8 cellular contexts compared by ENCODE assay signal in the genomic region with DNA sequence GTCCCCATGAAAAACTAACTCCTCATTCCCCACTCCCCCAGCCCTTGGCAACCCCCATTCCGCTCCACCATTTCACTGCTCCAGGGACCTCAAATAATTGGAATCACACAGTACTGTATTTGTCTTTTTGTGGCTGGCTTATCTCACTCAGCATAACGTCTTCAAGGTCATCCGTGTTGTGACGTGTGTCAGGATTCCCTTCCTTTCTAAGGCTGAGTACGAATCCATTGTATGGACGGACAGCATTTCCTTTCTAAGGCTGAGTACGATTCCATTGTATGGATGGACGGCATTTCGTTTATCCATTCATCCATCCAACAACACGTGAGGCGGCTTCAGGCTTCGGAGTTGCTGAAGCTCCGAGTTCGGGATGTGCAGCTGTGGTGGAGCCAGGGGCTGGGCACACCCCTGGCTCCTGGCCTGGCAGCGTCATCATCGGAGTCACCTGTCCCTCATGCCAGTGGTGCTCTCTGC. TPM values are rescaled to one million over a fixed set of nuclear protein-coding genes. Genes with fewer than 3 reads are reported as not detected.
DNase-seq lines count a peak whose midpoint lies in the region; ATAC-seq and TF ChIP-seq lines count a peak whose summit lies in the region.

No MANE protein-coding gene starts in this region.

- no peak for TF ChIP-seq CTCF in Peyer's patch (IDR thresholded peaks at IDR 0.05)
- TF ChIP-seq CTCF in gastroesophageal sphincter (IDR thresholded peaks at IDR 0.05): no peak

- TF ChIP-seq EP300 in gastroesophageal sphincter (IDR thresholded peaks at IDR 0.05): no peak

- H3K4me3 ChIP-seq in Peyer's patch (peak overlapping the region; percentile 94 to 98 (median 98)), gastroesophageal sphincter (peak overlapping the region in 1 of 2 donors; percentile 90)

- 63 to 100% methylated on average over 1 to 16 of the region's 16 CpGs for WGBS in gastroesophageal sphincter (ENCODE audit: low coverage in 1 of 2), 2 donors

- no peaks in the 10 kb centered on the region for H3K27me3 Mint-ChIP-seq in activated CD4-positive, alpha-beta T cell treated with anti-CD3 and anti-CD28 coated beads, Interleukin-2, amount 10 ng/mL, durations not matched to agents 7 days and 5 days

- H3K4me1 ChIP-seq in Peyer's patch: peaks cover 0 to 19% (median 5%) of the 10 kb centered on the region in 4 donors
- H3K4me1 ChIP-seq in gastroesophageal sphincter: peaks cover 0 to 33% (median 15%) of the 10 kb centered on the region in 3 donors

- H3K36me3 Mint-ChIP-seq in activated CD4-positive, alpha-beta T cell treated with anti-CD3 and anti-CD28 coated beads, Interleukin-2, amount 10 ng/mL, durations not matched to agents 7 days and 5 days (ENCODE audit: low read depth): peaks cover 16% of the 10 kb centered on the region
- H3K36me3 Mint-ChIP-seq in stimulated activated effector memory CD8-positive, alpha-beta T cell treated with anti-CD3 and anti-CD28 coated beads, Interleukin-12 subunit alpha, Interleukin-12 subunit beta, amount 100 ng/mL, for 72 hours: peaks cover 20% of the 10 kb centered on the region

- peak overlapping the region; percentile 79 for H3K4me3 Mint-ChIP-seq in activated CD4-positive, alpha-beta T cell treated with anti-CD3 and anti-CD28 coated beads, Interleukin-2, amount 10 ng/mL, durations not matched to agents 7 days and 5 days
- H3K4me3 Mint-ChIP-seq in stimulated activated effector memory CD8-positive, alpha-beta T cell treated with anti-CD3 and anti-CD28 coated beads, Interleukin-12 subunit alpha, Interleukin-12 subunit beta, amount 100 ng/mL, for 72 hours: peak overlapping the region; percentile 82

- H3K9me3 ChIP-seq in Peyer's patch (no peaks in the 10 kb centered on the region), gastroesophageal sphincter (peaks cover 0 to 4% (median 0%) of the 10 kb centered on the region in 3 donors)

- H3K27ac Mint-ChIP-seq in activated CD4-positive, alpha-beta T cell treated with anti-CD3 and anti-CD28 coated beads, Interleukin-2, amount 10 ng/mL, durations not matched to agents 7 days and 5 days: peak overlapping the region; percentile 67
- H3K27ac Mint-ChIP-seq in stimulated activated effector memory CD8-positive, alpha-beta T cell treated with anti-CD3 and anti-CD28 coated beads, Interleukin-12 subunit alpha, Interleukin-12 subunit beta, amount 100 ng/mL, for 72 hours: no peak overlapping the region

- H3K27ac ChIP-seq in Peyer's patch: no peak overlapping the region
- H3K27ac ChIP-seq in gastroesophageal sphincter: peak overlapping the region in 3 of 4 donors; percentile 91 to 94 (median 92)

- no peak for ATAC-seq in gastroesophageal sphincter
- ATAC-seq in stimulated activated effector memory CD8-positive, alpha-beta T cell treated with anti-CD3 and anti-CD28 coated beads, Interleukin-12 subunit alpha, Interleukin-12 subunit beta, amount 100 ng/mL, for 72 hours: no peak
- ATAC-seq in GM19452 (IDR thresholded peaks at IDR 0.05; ENCODE audit: unreplicated experiment): no peak

- peaks cover 0 to 5% (median 0%) of the 10 kb centered on the region in 3 donors for H3K36me3 ChIP-seq in Peyer's patch
- H3K36me3 ChIP-seq in gastroesophageal sphincter: peaks cover 0 to 4% of the 10 kb centered on the region in 2 donors

- H3K4me1 Mint-ChIP-seq in activated CD4-positive, alpha-beta T cell treated with anti-CD3 and anti-CD28 coated beads, Interleukin-2, amount 10 ng/mL, durations not matched to agents 7 days and 5 days: peaks cover 38% of the 10 kb centered on the region
- peaks cover 38% of the 10 kb centered on the region for H3K4me1 Mint-ChIP-seq in stimulated activated effector memory CD8-positive, alpha-beta T cell treated with anti-CD3 and anti-CD28 coated beads, Interleukin-12 subunit alpha, Interleukin-12 subunit beta, amount 100 ng/mL, for 72 hours

- TF ChIP-seq POLR2A in Peyer's patch (IDR thresholded peaks at IDR 0.05): no peak
- no peak for TF ChIP-seq POLR2A in gastroesophageal sphincter (IDR thresholded peaks at IDR 0.05)

- POLR2A ChIA-PET in activated CD4-positive, alpha-beta T cell treated with anti-CD3 and anti-CD28 coated beads, Interleukin-2, amount 10 ng/mL, durations not matched to agents 7 days and 5 days (lab: Charles Lee): no interaction called here

- no peak for DNase-seq in activated CD4-positive, alpha-beta T cell treated with anti-CD3 and anti-CD28 coated beads, Interleukin-2, amount 10 ng/mL, durations not matched to agents 7 days and 5 days
- no peak for DNase-seq in activated CD4-positive, alpha-beta T cell treated with anti-CD3 and anti-CD28 coated beads, Interleukin-2, amount 50 U/mL, for 4 hours
- DNase-seq in Peyer's patch (no peak), GF-D8 (lab: John Stamatoyannopoulos, UW) (no peak)
- no peak for DNase-seq in stimulated activated effector memory CD8-positive, alpha-beta T cell treated with anti-CD3 and anti-CD28 coated beads, Interleukin-12 subunit alpha, Interleukin-12 subunit beta, amount 100 ng/mL, for 72 hours (ENCODE audit: low spot score in 2 of 2)
- DNase-seq in stimulated activated CD4-positive, alpha-beta T cell treated with anti-CD3 and anti-CD28 coated beads, Interleukin-4, amount 100 ng/mL, for 24 hours: no peak

- CTCF ChIA-PET in activated CD4-positive, alpha-beta T cell treated with anti-CD3 and anti-CD28 coated beads, Interleukin-2, amount 10 ng/mL, durations not matched to agents 7 days and 5 days (lab: Charles Lee): interaction anchor here (0.9 kb wide), 1 partner anchor 11 kb away, joined by 3 read pairs; no protein-coding TSS in a partner anchor

- peaks cover 4% of the 10 kb centered on the region for H3K9me3 Mint-ChIP-seq in activated CD4-positive, alpha-beta T cell treated with anti-CD3 and anti-CD28 coated beads, Interleukin-2, amount 10 ng/mL, durations not matched to agents 7 days and 5 days
- H3K9me3 Mint-ChIP-seq in stimulated activated effector memory CD8-positive, alpha-beta T cell treated with anti-CD3 and anti-CD28 coated beads, Interleukin-12 subunit alpha, Interleukin-12 subunit beta, amount 100 ng/mL, for 72 hours: no peaks in the 10 kb centered on the region

- H3K27me3 ChIP-seq in Peyer's patch (no peaks in the 10 kb centered on the region), gastroesophageal sphincter (no peaks in the 10 kb centered on the region)

RNA-seq across cellular contexts. Expression of a gene that starts 1.2 kb away (rescaled TPM):
- 10 to 100 TPM; 26.2 to 28.9 TPM for total RNA-seq in activated CD4-positive, alpha-beta T cell treated with anti-CD3 and anti-CD28 coated beads, Interleukin-2, amount 10 ng/mL, durations not matched to agents 7 days and 5 days
- 10 to 100 TPM; 17.5 to 62.7 (median 24.9) TPM for total RNA-seq in Peyer's patch
- 10 to 100 TPM; 27.9 to 39.3 (median 35.9) TPM for total RNA-seq in gastroesophageal sphincter

Comparison
In these comparisons a context has a peak if more than half of its experiments do, and no peak if none do; other contexts are left out.
1. H3K27ac ChIP-seq: peak in gastroesophageal sphincter (3 of 4); none in Peyer's patch (0 of 4).